Comparison of ENCODE assay signal across 8 cellular contexts in genomic region chr13:20567881-20568528, GRCh38. TPM values are rescaled to one million over a fixed set of nuclear protein-coding genes. Genes with fewer than 3 reads are reported as not detected.
DNase-seq lines count a peak whose midpoint lies in the region; ATAC-seq and TF ChIP-seq lines count a peak whose summit lies in the region.

No MANE protein-coding gene starts in this region.

- no peaks in the 10 kb centered on the region for H4K20me1 ChIP-seq in fibroblast of lung (ENCODE audit: control insufficient read depth, extremely low read depth, insufficient read depth, low read length)

- no peak for TF ChIP-seq CTCF in GM06990 (IDR thresholded peaks at IDR 0.05; ENCODE audit: insufficient read depth, low read length, poor library complexity, severe bottlenecking)
- TF ChIP-seq CTCF in fibroblast of lung (conservative IDR thresholded peaks at IDR 0.05 in 1 of 2, IDR thresholded peaks at IDR 0.05 in 1 of 2; ENCODE audit: low read depth in 1 of 2, low read length in 2 of 2): no peak
- TF ChIP-seq CTCF in omental fat pad (IDR thresholded peaks at IDR 0.05): no peak

- ATAC-seq in HG03378 (IDR thresholded peaks at IDR 0.05; ENCODE audit: unreplicated experiment) (no peak), omental fat pad (ENCODE audit: low FRiP score) (no peak)

- H3K9me3 ChIP-seq in SJSA1 (replicated peaks): peaks cover 2% of the 10 kb centered on the region
- H3K9me3 ChIP-seq in fibroblast of lung (ENCODE audit: control insufficient read depth, insufficient read depth, low read depth, low read length): no peaks in the 10 kb centered on the region

- peak overlapping the region; percentile 98 for H2AFZ ChIP-seq in fibroblast of lung (ENCODE audit: low read length)

- H3K36me3 ChIP-seq in GM06990 (ENCODE audit: control insufficient read depth, insufficient read depth, low read length) (no peaks in the 10 kb centered on the region), SJSA1 (no peaks in the 10 kb centered on the region), fibroblast of lung (ENCODE audit: control insufficient read depth, insufficient read depth, low read length) (no peaks in the 10 kb centered on the region), rectal smooth muscle tissue (ENCODE audit: control insufficient read depth, insufficient read depth, low read length) (no peaks in the 10 kb centered on the region)

- H3K4me3 ChIP-seq in GM06990 (replicated peaks; ENCODE audit: low read depth, low read length): peak overlapping the region; percentile 79
- peak overlapping the region; percentile 61 for H3K4me3 ChIP-seq in SJSA1
- peak overlapping the region; percentile 64 to 88 (median 76) for H3K4me3 ChIP-seq in fibroblast of lung (replicated peaks in 1 of 4; ENCODE audit: control extremely low read depth in 1 of 4, insufficient read depth in 1 of 4, low read depth in 3 of 4, low read length in 4 of 4)
- peak overlapping the region; percentile 75 for H3K4me3 ChIP-seq in rectal smooth muscle tissue (ENCODE audit: low read length)

- H3K4me2 ChIP-seq in fibroblast of lung (ENCODE audit: extremely low read depth, insufficient read depth, low read length): peak overlapping the region; percentile 95

- DNase-seq in GM06990 (ENCODE audit: extremely low read depth, insufficient read length) (no peak), SJSA1 (ENCODE audit: low read depth in 1 of 2, low spot score in 2 of 2) (no peak), fibroblast of lung (ENCODE audit: low read depth in 2 of 2) (no peak), NCI-H446 treated with DMSO at 0.1 percent for 48 hours (lab: John Stamatoyannopoulos, UW) (no peak), omental fat pad (ENCODE audit: low spot score) (no peak), cerebellar cortex (ENCODE audit: low spot score) (no peak)

- H3K27me3 ChIP-seq in GM06990 (replicated peaks; ENCODE audit: control insufficient read depth, insufficient read depth, low read length) (no peaks in the 10 kb centered on the region), SJSA1 (replicated peaks) (no peaks in the 10 kb centered on the region), fibroblast of lung (ENCODE audit: control insufficient read depth, insufficient read depth, low read length) (no peaks in the 10 kb centered on the region), rectal smooth muscle tissue (ENCODE audit: control insufficient read depth, insufficient read depth, low read length) (no peaks in the 10 kb centered on the region)

- H3K27ac ChIP-seq in SJSA1: peak overlapping the region; percentile 74
- H3K27ac ChIP-seq in fibroblast of lung (ENCODE audit: insufficient read depth, low read length): peak overlapping the region; percentile 97
- peak overlapping the region; percentile 93 for H3K27ac ChIP-seq in rectal smooth muscle tissue (ENCODE audit: low read depth, low read length)

- no peaks in the 10 kb centered on the region for H3K79me2 ChIP-seq in fibroblast of lung (ENCODE audit: control insufficient read depth, insufficient read depth, low read length)

- H3K4me1 ChIP-seq in SJSA1 (replicated peaks) (peaks cover 6% of the 10 kb centered on the region), fibroblast of lung (ENCODE audit: control insufficient read depth, extremely low read depth, insufficient read depth, low read length) (peaks cover 2% of the 10 kb centered on the region), rectal smooth muscle tissue (ENCODE audit: control insufficient read depth, insufficient read depth, low read length) (no peaks in the 10 kb centered on the region)

- H3K9ac ChIP-seq in fibroblast of lung (ENCODE audit: insufficient read depth, low read length): peak overlapping the region; percentile 95
- H3K9ac ChIP-seq in rectal smooth muscle tissue (ENCODE audit: low read length): peak overlapping the region; percentile 20

RNA-seq across cellular contexts. Expression of gene IFT88, which starts 1.0 kb away (rescaled TPM):
- total RNA-seq in SJSA1 (2014; rRNA removed; shearing (Covaris generic)): 7.5 and 9.2 TPM in 2 replicates
- 17.5 and 18.2 TPM in 2 replicates for total RNA-seq in fibroblast of lung
- polyA plus RNA-seq in fibroblast of lung: 8.6 and 9.3 TPM in 2 replicates
- 7.7 and 7.9 TPM in 2 replicates for polyA plus RNA-seq in fibroblast of lung (2012)
- polyA minus RNA-seq in fibroblast of lung (ENCODE audit: low replicate concordance): 1.1 TPM in 2 replicates
- 10 to 100 TPM in 2 of 4 donors, 1 to 10 TPM in 2; 9.2 to 14.2 (median 11.3) TPM for total RNA-seq in omental fat pad

RNA-seq across cellular contexts. Expression of gene CRYL1, which starts 42.3 kb away (rescaled TPM):
- total RNA-seq in SJSA1 (2014; rRNA removed; shearing (Covaris generic)): 7.1 and 13.2 TPM in 2 replicates
- 16.9 and 20.1 TPM in 2 replicates for total RNA-seq in fibroblast of lung
- polyA plus RNA-seq in fibroblast of lung: 18.3 and 27.4 TPM in 2 replicates
- polyA plus RNA-seq in fibroblast of lung (2012): 11.7 and 18.5 TPM in 2 replicates
- 17.8 and 23.5 TPM in 2 replicates for polyA minus RNA-seq in fibroblast of lung (ENCODE audit: low replicate concordance)
- 10 to 100 TPM; 30.3 to 42.2 (median 35.3) TPM for total RNA-seq in omental fat pad
